8 cellular contexts compared by ENCODE assay signal in genomic region chr6:138454976-138455706, GRCh38. TPM values are rescaled to one million over a fixed set of nuclear protein-coding genes. Genes with fewer than 3 reads are reported as not detected.
A peak's percentile ranks its signal among the peaks of the same experiment; 100 is the strongest.
DNase-seq lines count a peak whose midpoint lies in the region; ATAC-seq and TF ChIP-seq lines count a peak whose summit lies in the region.

No MANE protein-coding gene starts in this region.

- intact Hi-C loops in heart right ventricle (cut with DNase I), result no loop called here
- intact Hi-C loops in activated CD4-positive, alpha-beta T cell treated with anti-CD3 and anti-CD28 coated beads for 36 hours (cut with DNase I, micrococcal nuclease), result loop anchor here in 1 of 2 experiments (1.0 kb wide), 1 partner anchor 51 kb away; the partner anchor contains the start of gene HEBP2

- TF ChIP-seq CTCF in heart right ventricle (IDR thresholded peaks at IDR 0.05), result no peak
- no peak for TF ChIP-seq CTCF in right atrium auricular region (IDR thresholded peaks at IDR 0.05)

- H3K27ac ChIP-seq in heart right ventricle, result peak overlapping the region in 1 of 10 donors; percentile 28
- no peak overlapping the region for H3K27ac ChIP-seq in right atrium auricular region

- H3K27me3 ChIP-seq in heart right ventricle, result no peaks in the 10 kb centered on the region
- no peaks in the 10 kb centered on the region for H3K27me3 ChIP-seq in right atrium auricular region

- H3K36me3 ChIP-seq in heart right ventricle (peaks cover 0 to 16% (median 0%) of the 10 kb centered on the region in 9 donors), right atrium auricular region (no peaks in the 10 kb centered on the region)

- CTCF ChIA-PET in activated CD4-positive, alpha-beta T cell treated with anti-CD3 and anti-CD28 coated beads for 36 hours (lab: Charles Lee), result interaction anchor here (0.6 to 1.4 kb wide), 9 partner anchors 14 to 66 kb away, joined by 3 to 9 read pairs (median 4); no protein-coding TSS in a partner anchor

- peaks cover 0 to 22% (median 6%) of the 10 kb centered on the region in 9 donors for H3K4me1 ChIP-seq in heart right ventricle
- no peaks in the 10 kb centered on the region for H3K4me1 ChIP-seq in right atrium auricular region

- peaks cover 23% of the 10 kb centered on the region for H3K4me1 Mint-ChIP-seq in activated CD4-positive, alpha-beta T cell treated with anti-CD3 and anti-CD28 coated beads for 36 hours

- no peaks in the 10 kb centered on the region for H3K9me3 ChIP-seq in heart right ventricle
- no peaks in the 10 kb centered on the region for H3K9me3 ChIP-seq in right atrium auricular region

- POLR2A ChIA-PET in activated CD4-positive, alpha-beta T cell treated with anti-CD3 and anti-CD28 coated beads for 36 hours (lab: Charles Lee), result interaction anchor here (0.7 to 1.3 kb wide), 2 partner anchors 10 to 19 kb away, joined by 3 to 5 read pairs; no protein-coding TSS in a partner anchor

- ATAC-seq in heart right ventricle, result peak in 3 of 8 donors; percentile 29 to 78 (median 65)
- peak; percentile 82 for ATAC-seq in activated CD4-positive, alpha-beta T cell treated with anti-CD3 and anti-CD28 coated beads for 36 hours
- peak; percentile 74 for ATAC-seq in esophagus mucosa

- H3K4me3 ChIP-seq in heart right ventricle (peak overlapping the region in 1 of 10 donors; percentile 7), right atrium auricular region (no peak overlapping the region)

- peak overlapping the region; percentile 76 for H3K27ac Mint-ChIP-seq in activated CD4-positive, alpha-beta T cell treated with anti-CD3 and anti-CD28 coated beads for 36 hours

- H3K36me3 Mint-ChIP-seq in activated CD4-positive, alpha-beta T cell treated with anti-CD3 and anti-CD28 coated beads for 36 hours (ENCODE audit: low read depth), result no peaks in the 10 kb centered on the region

- H3K27me3 Mint-ChIP-seq in activated CD4-positive, alpha-beta T cell treated with anti-CD3 and anti-CD28 coated beads for 36 hours, result no peaks in the 10 kb centered on the region

- peak overlapping the region; percentile 24 for H3K4me3 Mint-ChIP-seq in activated CD4-positive, alpha-beta T cell treated with anti-CD3 and anti-CD28 coated beads for 36 hours

- H3K9me3 Mint-ChIP-seq in activated CD4-positive, alpha-beta T cell treated with anti-CD3 and anti-CD28 coated beads for 36 hours (ENCODE audit: low read depth), result no peaks in the 10 kb centered on the region

- DNase-seq in heart right ventricle (peak; percentile 14 to 24), right atrium auricular region (ENCODE audit: low spot score) (no peak), NCI-H774 (lab: John Stamatoyannopoulos, UW) (no peak), HUDEP-2 (lab: John Stamatoyannopoulos, UW; ENCODE audit: unreplicated experiment in 76 of 76) (no peak), anterior cingulate cortex (lab: John Stamatoyannopoulos, UW) (no peak)
- DNase-seq in activated CD4-positive, alpha-beta T cell treated with anti-CD3 and anti-CD28 coated beads for 36 hours, result peak; percentile 72
- DNase-seq in stimulated activated CD8-positive, alpha-beta memory T cell treated with anti-CD3 and anti-CD28 coated beads, Interleukin-7, amount 100 ng/mL, for 4 hours (ENCODE audit: low read depth in 2 of 2), result peak; percentile 17 to 48

- 74 to 83% methylated on average over 9 of the region's 9 CpGs for WGBS in heart right ventricle, 2 donors

RNA-seq across cellular contexts. Expression of gene NHSL1, which starts 44.2 kb away (rescaled TPM):
- total RNA-seq in heart right ventricle (10 to 100 TPM; 35.5 to 97.4 (median 75.5) TPM), right atrium auricular region (10 to 100 TPM; 34.3 to 41.6 TPM), esophagus mucosa (34.8 TPM)
- polyA plus RNA-seq in heart right ventricle, result 10 to 100 TPM in 1 of 2 donors, 1 to 10 TPM in 1; 5.0 to 14.9 TPM
- total RNA-seq in activated CD4-positive, alpha-beta T cell treated with anti-CD3 and anti-CD28 coated beads for 36 hours, result under 1 TPM; 0.53 to 0.70 TPM

RNA-seq across cellular contexts. Expression of gene HEBP2, which starts 51.1 kb away (rescaled TPM):
- 100 to 1,000 TPM in 5 of 10 donors, 10 to 100 TPM in 5; 88.4 to 108 (median 100) TPM for total RNA-seq in heart right ventricle
- 100 to 1,000 TPM in 1 of 2 donors, 10 to 100 TPM in 1; 44.1 to 123 TPM for polyA plus RNA-seq in heart right ventricle
- total RNA-seq in right atrium auricular region, result 10 to 100 TPM; 41.0 to 49.2 TPM
- 1 to 10 TPM; 4.0 to 4.7 TPM for total RNA-seq in activated CD4-positive, alpha-beta T cell treated with anti-CD3 and anti-CD28 coated beads for 36 hours
- total RNA-seq in esophagus mucosa, result 162 TPM

Comparison
In these comparisons a context has a peak if more than half of its experiments do, and no peak if none do; other contexts are left out.
1. DNase-seq: peak in heart right ventricle (2 of 2), activated CD4-positive, alpha-beta T cell treated with anti-CD3 and anti-CD28 coated beads for 36 hours (single experiment) and stimulated activated CD8-positive, alpha-beta memory T cell treated with anti-CD3 and anti-CD28 coated beads, Interleukin-7, amount 100 ng/mL, for 4 hours (2 of 2); none in right atrium auricular region (single experiment), NCI-H774 (single experiment), HUDEP-2 (0 of 76) and anterior cingulate cortex (0 of 58).
2. RNA of gene NHSL1, which starts 44.2 kb away (total RNA-seq): 35.5 to 97.4 TPM in heart right ventricle, 34.3 to 41.6 TPM in right atrium auricular region and 34.8 TPM in esophagus mucosa (single experiment); 0.53 to 0.70 TPM in activated CD4-positive, alpha-beta T cell treated with anti-CD3 and anti-CD28 coated beads for 36 hours; every median in the first group is over 10 times any median in the second.
3. RNA of gene HEBP2, which starts 51.1 kb away (total RNA-seq): 162 TPM in esophagus mucosa (single experiment), 88.4 to 108 TPM in heart right ventricle and 41.0 to 49.2 TPM in right atrium auricular region; 4.0 to 4.7 TPM in activated CD4-positive, alpha-beta T cell treated with anti-CD3 and anti-CD28 coated beads for 36 hours; every median in the first group is over 4 times any median in the second.